15 cellular contexts compared by ENCODE assay signal in genomic region chr14:98950356-98950895, GRCh38.
"Had no signal": no experiment of that assay in that cellular context is flagged by ENCODE, and none has a peak within 500 bp of the region (broad histone marks: within the 10 kb centered on the region; RNA-seq: fewer than 3 reads in every experiment).

No MANE protein-coding gene starts in this region.

- H3K27me3 ChIP-seq: hepatocyte, stomach, transverse colon had no signal

- H3K36me3 ChIP-seq: stomach, thoracic aorta, transverse colon had no signal

- H3K27ac ChIP-seq: foreskin keratinocyte, hepatocyte, stomach, thoracic aorta, transverse colon had no signal

- H3K9me3 ChIP-seq: stomach, thoracic aorta, transverse colon had no signal

- H3K9me3 Mint-ChIP-seq: effector memory CD8-positive, alpha-beta T cell; nephron had no signal

- H3K4me3 Mint-ChIP-seq: effector memory CD8-positive, alpha-beta T cell; nephron had no signal

- H3K4me3 ChIP-seq: hepatocyte, lung, skin epidermis, stomach, thoracic aorta, transverse colon had no signal

- ATAC-seq: effector memory CD8-positive, alpha-beta T cell; foreskin keratinocyte; left colon; left ventricle myocardium superior; sciatic nerve had no signal

- H3K27ac Mint-ChIP-seq: effector memory CD8-positive, alpha-beta T cell had no signal

- DNase-seq: effector memory CD8-positive, alpha-beta T cell; foreskin keratinocyte; left colon; left ventricle myocardium superior; mesenchymal stem cell; midbrain; stimulated activated naive CD4-positive, alpha-beta T cell; stomach; transverse colon had no signal
